Comparison of ENCODE assay signal across 22 cellular contexts in the genomic region with DNA sequence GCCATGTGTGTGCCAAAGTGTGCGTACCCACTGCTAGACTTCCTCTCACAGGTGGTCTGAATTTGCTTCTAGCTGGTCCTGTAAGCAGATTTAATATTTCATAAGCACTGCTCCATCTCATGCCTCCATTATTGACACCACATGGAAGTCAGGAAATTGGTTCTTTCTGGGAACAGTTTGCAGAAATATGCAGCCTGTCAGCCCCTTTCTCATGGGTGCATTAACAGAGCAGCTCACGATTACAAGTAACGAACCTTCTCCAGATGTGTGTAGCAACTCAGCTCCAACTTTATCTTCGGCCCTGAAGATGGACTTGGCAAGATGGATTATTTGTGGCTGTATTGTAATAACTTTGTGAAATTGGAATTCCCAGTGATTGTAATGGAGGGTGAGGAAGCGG.
DNase-seq lines count a peak whose midpoint lies in the region; ATAC-seq, FAIRE-seq and TF ChIP-seq lines count a peak whose summit lies in the region.
"Had no signal": no experiment of that assay in that cellular context is flagged by ENCODE, and none has a peak within 500 bp of the region (broad histone marks: within the 10 kb centered on the region; RNA-seq: fewer than 3 reads in every experiment).

No MANE protein-coding gene starts in this region.

- no peak for TF ChIP-seq EP300 in SK-N-SH (IDR thresholded peaks at IDR 0.05; ENCODE audit: borderline replicate concordance in 1 of 2, low read depth in 1 of 2, low read length in 1 of 2)

- peaks cover 6% of the 10 kb centered on the region for H3K27me3 Mint-ChIP-seq in nephron (ENCODE audit: low read depth)
- H3K27me3 Mint-ChIP-seq: activated naive CD8-positive, alpha-beta T cell treated with anti-CD3 and anti-CD28 coated beads, Interleukin-2, amount 50 U/mL, for 24 hours; dendritic cell treated with granulocyte-macrophage colony-stimulating factor and Interleukin-4, amounts not matched to agents 40 ng/mL and 50 ng/mL, for 4 days had no signal

- POLR2A ChIA-PET in SK-N-SH (lab: Yijun Ruan, JAX), result interaction anchor here (1.1 kb wide), 1 partner anchor 815 kb away, joined by 3 read pairs; the partner anchor contains the start of genes GPR137C and TXNDC16

- ATAC-seq in SK-N-SH treated with all-trans-retinoic acid at 6 μM for 48 hours, result no peak
- ATAC-seq: activated naive CD8-positive, alpha-beta T cell treated with anti-CD3 and anti-CD28 coated beads, Interleukin-2, amount 50 U/mL, for 24 hours had no signal

- no peaks in the 10 kb centered on the region; the same call in 1 of the 2 replicates for H4K20me1 ChIP-seq in SK-N-SH (ENCODE audit: insufficient read depth)

- H3K27me3 ChIP-seq in SK-N-SH (ENCODE audit: insufficient read depth) (no peaks in the 10 kb centered on the region), small intestine (ENCODE audit: control insufficient read depth in 2 of 2, insufficient read depth in 2 of 2, low read length in 2 of 2) (no peaks in the 10 kb centered on the region)
- H3K27me3 ChIP-seq: esophagus squamous epithelium had no signal

- H3K9me3 ChIP-seq in SK-N-SH (no peaks in the 10 kb centered on the region), small intestine (ENCODE audit: control insufficient read depth, low read depth) (no peaks in the 10 kb centered on the region)
- H3K9me3 ChIP-seq: esophagus squamous epithelium had no signal

- H3K4me3 ChIP-seq in SK-N-SH (ENCODE audit: low read depth in 2 of 2, low read length in 1 of 2), result no peak overlapping the region
- H3K4me3 ChIP-seq in fibroblast of pulmonary artery (replicated peaks; ENCODE audit: low read depth, low read length), result no peak overlapping the region
- no peak overlapping the region for H3K4me3 ChIP-seq in small intestine (ENCODE audit: low read depth in 1 of 2, low read length in 2 of 2)
- H3K4me3 ChIP-seq: esophagus squamous epithelium had no signal

- peaks cover 16% of the 10 kb centered on the region for H3F3A ChIP-seq in SK-N-SH (replicated peaks; ENCODE audit: insufficient read depth)

- no peaks in the 10 kb centered on the region for H3K79me2 ChIP-seq in SK-N-SH (ENCODE audit: insufficient read depth)

- WGBS in SK-N-SH (ENCODE audit: low lambda C conversion rate), result 43% methylated on average over 5 of the region's 5 CpGs
- 71 to 91% (median 81%) methylated on average over 5 of the region's 5 CpGs for WGBS in small intestine, 3 donors

- peaks cover 29% of the 10 kb centered on the region for H3K4me1 Mint-ChIP-seq in nephron
- H3K4me1 Mint-ChIP-seq: activated naive CD8-positive, alpha-beta T cell treated with anti-CD3 and anti-CD28 coated beads, Interleukin-2, amount 50 U/mL, for 24 hours had no signal

- DNase-seq in SK-N-SH, result no peak
- DNase-seq in fibroblast of pulmonary artery (ENCODE audit: low read depth), result peak; percentile 38
- no peak for DNase-seq in KBM-7
- no peak for DNase-seq in NCI-H1436 treated with DMSO at 0.1 percent for 48 hours (lab: John Stamatoyannopoulos, UW)
- no peak for DNase-seq in small intestine
- no peak for DNase-seq in A172 (ENCODE audit: low spot score)
- DNase-seq: activated CD4-positive, CD25-positive, alpha-beta regulatory T cell treated with anti-CD3 and anti-CD28 coated beads, Interleukin-2, amount 50 U/mL, for 72 hours; activated naive CD8-positive, alpha-beta T cell treated with anti-CD3 and anti-CD28 coated beads, Interleukin-2, amount 50 U/mL, for 24 hours; esophagus squamous epithelium; H7; Karpas-422; midbrain; NCI-H146; NCI-H524 treated with DMSO at 0.1 percent for 48 hours; posterior cingulate gyrus had no signal

- TF ChIP-seq RAD21 in SK-N-SH (IDR thresholded peaks at IDR 0.05; ENCODE audit: low read length), result no peak

- H3K27ac Mint-ChIP-seq in nephron, result peak overlapping the region; percentile 86 to 95 (median 94)
- H3K27ac Mint-ChIP-seq: activated naive CD8-positive, alpha-beta T cell treated with anti-CD3 and anti-CD28 coated beads, Interleukin-2, amount 50 U/mL, for 24 hours; dendritic cell treated with granulocyte-macrophage colony-stimulating factor and Interleukin-4, amounts not matched to agents 40 ng/mL and 50 ng/mL, for 4 days; T-helper 1 cell treated with Interleukin-12 subunit alpha and Interleukin-12 subunit beta and Interleukin-4 antibody, amounts not matched to agents 30 μg/mL and 1 μg/mL, for 36 hours had no signal

- no peak for FAIRE-seq in small intestine (lab: Jason Lieb, UNC)
- FAIRE-seq: GM18507, RCC 7860 had no signal

- CTCF ChIA-PET in SK-N-SH (lab: Yijun Ruan, JAX), result no interaction called here

- H3K4me3 Mint-ChIP-seq in nephron, result peak overlapping the region in 2 of 3 experiments; percentile 8 to 35
- H3K4me3 Mint-ChIP-seq: activated naive CD8-positive, alpha-beta T cell treated with anti-CD3 and anti-CD28 coated beads, Interleukin-2, amount 50 U/mL, for 24 hours; dendritic cell treated with granulocyte-macrophage colony-stimulating factor and Interleukin-4, amounts not matched to agents 40 ng/mL and 50 ng/mL, for 4 days; T-helper 1 cell treated with Interleukin-12 subunit alpha and Interleukin-12 subunit beta and Interleukin-4 antibody, amounts not matched to agents 30 μg/mL and 1 μg/mL, for 36 hours had no signal

- H3K4me2 ChIP-seq in SK-N-SH, result peak overlapping the region; percentile 22; the same call in 1 of the 2 replicates

- H2AFZ ChIP-seq in SK-N-SH (ENCODE audit: low read depth), result no peak overlapping the region

- peaks cover 4% of the 10 kb centered on the region for H3K36me3 Mint-ChIP-seq in nephron (ENCODE audit: low read depth)

- no peaks in the 10 kb centered on the region for H3K36me3 ChIP-seq in SK-N-SH (replicated peaks in 1 of 2; ENCODE audit: control insufficient read depth in 1 of 2, insufficient read depth in 2 of 2, low read length in 1 of 2)
- no peaks in the 10 kb centered on the region for H3K36me3 ChIP-seq in small intestine (ENCODE audit: control insufficient read depth in 2 of 2, insufficient read depth in 2 of 2, low read length in 2 of 2)
- H3K36me3 ChIP-seq: esophagus squamous epithelium had no signal

- H3K4me1 ChIP-seq in SK-N-SH (ENCODE audit: control insufficient read depth in 1 of 2, insufficient read depth in 2 of 2, low read depth in 1 of 2, low read length in 1 of 2), result peaks cover 0 to 14% of the 10 kb centered on the region in 2 experiments; a peak in 2 of 4 replicates
- H3K4me1 ChIP-seq in small intestine (ENCODE audit: control insufficient read depth in 2 of 2, insufficient read depth in 1 of 2, low read depth in 1 of 2, low read length in 1 of 2), result no peaks in the 10 kb centered on the region

- H3K27ac ChIP-seq in SK-N-SH (ENCODE audit: low read depth in 2 of 2, low read length in 1 of 2) (peak overlapping the region in 1 of 2 experiments; percentile 77; a peak in 2 of 4 replicates), small intestine (ENCODE audit: low read depth in 1 of 2, low read length in 1 of 2) (peak overlapping the region in 1 of 2 donors; percentile 26)
- H3K27ac ChIP-seq: 22Rv1 had no signal

- no peak overlapping the region for H3K9ac ChIP-seq in SK-N-SH

- peaks cover 14% of the 10 kb centered on the region for H3K9me3 Mint-ChIP-seq in nephron

- no peaks in the 10 kb centered on the region for H3K9me2 ChIP-seq in SK-N-SH

- TF ChIP-seq CTCF in SK-N-SH (IDR thresholded peaks at IDR 0.05) (no peak), fibroblast of pulmonary artery (IDR thresholded peaks at IDR 0.05; ENCODE audit: low read length, missing control alignments) (no peak), nephron (IDR thresholded peaks at IDR 0.05; ENCODE audit: unreplicated experiment in 3 of 3) (no peak)

- in situ Hi-C loops in KBM-7 (cut with MboI; ENCODE audit: low pct_unique_long_range_greater_than_20kb, low sequenced_read_pairs), result no loop called here

TF ChIP-seq in SK-N-SH, 30 proteins besides CTCF, POLR2A, EP300 and RAD21 (continues in another document):
- no peak for TF ChIP-seq FOXJ3 (CRISPR knock-in tag; IDR thresholded peaks at IDR 0.05)
- TF ChIP-seq USF2 (IDR thresholded peaks at IDR 0.05; ENCODE audit: borderline replicate concordance, low read depth, low read length), result no peak
- TF ChIP-seq, protein P1, sequence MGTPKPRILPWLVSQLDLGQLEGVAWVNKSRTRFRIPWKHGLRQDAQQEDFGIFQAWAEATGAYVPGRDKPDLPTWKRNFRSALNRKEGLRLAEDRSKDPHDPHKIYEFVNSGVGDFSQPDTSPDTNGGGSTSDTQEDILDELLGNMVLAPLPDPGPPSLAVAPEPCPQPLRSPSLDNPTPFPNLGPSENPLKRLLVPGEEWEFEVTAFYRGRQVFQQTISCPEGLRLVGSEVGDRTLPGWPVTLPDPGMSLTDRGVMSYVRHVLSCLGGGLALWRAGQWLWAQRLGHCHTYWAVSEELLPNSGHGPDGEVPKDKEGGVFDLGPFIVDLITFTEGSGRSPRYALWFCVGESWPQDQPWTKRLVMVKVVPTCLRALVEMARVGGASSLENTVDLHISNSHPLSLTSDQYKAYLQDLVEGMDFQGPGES (IDR thresholded peaks at IDR 0.05; ENCODE audit: low read depth, low read length), result no peak

TF ChIP-seq in SK-N-SH treated with all-trans-retinoic acid at 6 μM for 48 hours, 23 proteins besides CTCF, POLR2A, EP300 and RAD21 (continues in another document):
- no peak for TF ChIP-seq RARB (CRISPR knock-in tag; IDR thresholded peaks at IDR 0.05)
- TF ChIP-seq, protein P2, sequence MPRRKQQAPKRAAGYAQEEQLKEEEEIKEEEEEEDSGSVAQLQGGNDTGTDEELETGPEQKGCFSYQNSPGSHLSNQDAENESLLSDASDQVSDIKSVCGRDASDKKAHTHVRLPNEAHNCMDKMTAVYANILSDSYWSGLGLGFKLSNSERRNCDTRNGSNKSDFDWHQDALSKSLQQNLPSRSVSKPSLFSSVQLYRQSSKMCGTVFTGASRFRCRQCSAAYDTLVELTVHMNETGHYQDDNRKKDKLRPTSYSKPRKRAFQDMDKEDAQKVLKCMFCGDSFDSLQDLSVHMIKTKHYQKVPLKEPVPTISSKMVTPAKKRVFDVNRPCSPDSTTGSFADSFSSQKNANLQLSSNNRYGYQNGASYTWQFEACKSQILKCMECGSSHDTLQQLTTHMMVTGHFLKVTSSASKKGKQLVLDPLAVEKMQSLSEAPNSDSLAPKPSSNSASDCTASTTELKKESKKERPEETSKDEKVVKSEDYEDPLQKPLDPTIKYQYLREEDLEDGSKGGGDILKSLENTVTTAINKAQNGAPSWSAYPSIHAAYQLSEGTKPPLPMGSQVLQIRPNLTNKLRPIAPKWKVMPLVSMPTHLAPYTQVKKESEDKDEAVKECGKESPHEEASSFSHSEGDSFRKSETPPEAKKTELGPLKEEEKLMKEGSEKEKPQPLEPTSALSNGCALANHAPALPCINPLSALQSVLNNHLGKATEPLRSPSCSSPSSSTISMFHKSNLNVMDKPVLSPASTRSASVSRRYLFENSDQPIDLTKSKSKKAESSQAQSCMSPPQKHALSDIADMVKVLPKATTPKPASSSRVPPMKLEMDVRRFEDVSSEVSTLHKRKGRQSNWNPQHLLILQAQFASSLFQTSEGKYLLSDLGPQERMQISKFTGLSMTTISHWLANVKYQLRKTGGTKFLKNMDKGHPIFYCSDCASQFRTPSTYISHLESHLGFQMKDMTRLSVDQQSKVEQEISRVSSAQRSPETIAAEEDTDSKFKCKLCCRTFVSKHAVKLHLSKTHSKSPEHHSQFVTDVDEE (CRISPR knock-in tag; IDR thresholded peaks at IDR 0.05), result no peak
